Comparison of ENCODE assay signal across 1 cellular context in the genomic region with DNA sequence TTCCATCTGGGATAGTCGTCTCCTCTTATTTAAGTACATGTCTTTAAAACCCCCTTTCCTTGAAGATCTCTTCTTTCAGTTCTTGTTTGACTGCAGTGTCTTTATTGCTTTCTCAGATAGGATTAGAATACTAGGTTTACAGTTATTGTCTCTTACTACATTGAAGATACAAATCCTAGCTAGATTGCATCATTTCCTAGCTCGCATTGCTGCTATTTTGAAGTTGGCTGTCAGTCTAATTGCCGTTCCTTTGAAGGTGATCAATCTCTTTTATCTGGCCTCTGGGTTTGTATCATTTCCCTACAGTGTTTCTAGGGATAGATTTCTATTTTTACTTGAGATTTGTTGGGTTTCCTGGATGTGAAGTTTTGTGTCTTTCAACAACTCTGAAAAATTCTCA.
TF ChIP-seq lines count a peak whose summit lies in the region.

No MANE protein-coding gene starts in this region.

TF ChIP-seq in K562, 482 proteins besides CTCF, POLR2A, EP300 and RAD21:
- TF ChIP-seq, protein P1, sequence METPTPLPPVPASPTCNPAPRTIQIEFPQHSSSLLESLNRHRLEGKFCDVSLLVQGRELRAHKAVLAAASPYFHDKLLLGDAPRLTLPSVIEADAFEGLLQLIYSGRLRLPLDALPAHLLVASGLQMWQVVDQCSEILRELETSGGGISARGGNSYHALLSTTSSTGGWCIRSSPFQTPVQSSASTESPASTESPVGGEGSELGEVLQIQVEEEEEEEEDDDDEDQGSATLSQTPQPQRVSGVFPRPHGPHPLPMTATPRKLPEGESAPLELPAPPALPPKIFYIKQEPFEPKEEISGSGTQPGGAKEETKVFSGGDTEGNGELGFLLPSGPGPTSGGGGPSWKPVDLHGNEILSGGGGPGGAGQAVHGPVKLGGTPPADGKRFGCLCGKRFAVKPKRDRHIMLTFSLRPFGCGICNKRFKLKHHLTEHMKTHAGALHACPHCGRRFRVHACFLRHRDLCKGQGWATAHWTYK (CRISPR knock-in tag; IDR thresholded peaks at IDR 0.05), result no peak
- TF ChIP-seq NRF1 (conservative IDR thresholded peaks at IDR 0.05 in 1 of 2, IDR thresholded peaks at IDR 0.05 in 1 of 2), result no peak
- TF ChIP-seq, protein P2, sequence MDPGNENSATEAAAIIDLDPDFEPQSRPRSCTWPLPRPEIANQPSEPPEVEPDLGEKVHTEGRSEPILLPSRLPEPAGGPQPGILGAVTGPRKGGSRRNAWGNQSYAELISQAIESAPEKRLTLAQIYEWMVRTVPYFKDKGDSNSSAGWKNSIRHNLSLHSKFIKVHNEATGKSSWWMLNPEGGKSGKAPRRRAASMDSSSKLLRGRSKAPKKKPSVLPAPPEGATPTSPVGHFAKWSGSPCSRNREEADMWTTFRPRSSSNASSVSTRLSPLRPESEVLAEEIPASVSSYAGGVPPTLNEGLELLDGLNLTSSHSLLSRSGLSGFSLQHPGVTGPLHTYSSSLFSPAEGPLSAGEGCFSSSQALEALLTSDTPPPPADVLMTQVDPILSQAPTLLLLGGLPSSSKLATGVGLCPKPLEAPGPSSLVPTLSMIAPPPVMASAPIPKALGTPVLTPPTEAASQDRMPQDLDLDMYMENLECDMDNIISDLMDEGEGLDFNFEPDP (CRISPR knock-in tag; IDR thresholded peaks at IDR 0.05), result no peak
- TF ChIP-seq, protein P3, sequence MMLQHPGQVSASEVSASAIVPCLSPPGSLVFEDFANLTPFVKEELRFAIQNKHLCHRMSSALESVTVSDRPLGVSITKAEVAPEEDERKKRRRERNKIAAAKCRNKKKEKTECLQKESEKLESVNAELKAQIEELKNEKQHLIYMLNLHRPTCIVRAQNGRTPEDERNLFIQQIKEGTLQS (IDR thresholded peaks at IDR 0.05), result peak; percentile 64
- TF ChIP-seq, protein P3 (CRISPR knock-in tag; conservative IDR thresholded peaks at IDR 0.05), result no peak
- peak in 1 of 2 experiments; percentile 48; a peak in 1 of 4 replicates for TF ChIP-seq TRIM24 (IDR thresholded peaks at IDR 0.05)
- TF ChIP-seq MEIS2 (IDR thresholded peaks at IDR 0.05; ENCODE audit: partially characterized antibody), result peak; percentile 39
- no peak for TF ChIP-seq CBFA2T3 (IDR thresholded peaks at IDR 0.05)
- no peak for TF ChIP-seq CEBPG (CRISPR knock-in tag; IDR thresholded peaks at IDR 0.05)
- TF ChIP-seq CEBPG (tag; conservative IDR thresholded peaks at IDR 0.05 in 1 of 2, IDR thresholded peaks at IDR 0.05 in 1 of 2), result peak; percentile 75 to 83
- TF ChIP-seq, protein P4, sequence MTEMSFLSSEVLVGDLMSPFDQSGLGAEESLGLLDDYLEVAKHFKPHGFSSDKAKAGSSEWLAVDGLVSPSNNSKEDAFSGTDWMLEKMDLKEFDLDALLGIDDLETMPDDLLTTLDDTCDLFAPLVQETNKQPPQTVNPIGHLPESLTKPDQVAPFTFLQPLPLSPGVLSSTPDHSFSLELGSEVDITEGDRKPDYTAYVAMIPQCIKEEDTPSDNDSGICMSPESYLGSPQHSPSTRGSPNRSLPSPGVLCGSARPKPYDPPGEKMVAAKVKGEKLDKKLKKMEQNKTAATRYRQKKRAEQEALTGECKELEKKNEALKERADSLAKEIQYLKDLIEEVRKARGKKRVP (CRISPR knock-in tag; IDR thresholded peaks at IDR 0.05), result no peak
- no peak for TF ChIP-seq ELF2 (CRISPR knock-in tag; IDR thresholded peaks at IDR 0.05)
- no peak for TF ChIP-seq ZNF212 (CRISPR knock-in tag; IDR thresholded peaks at IDR 0.05)
- no peak for TF ChIP-seq ZNF75A (CRISPR knock-in tag; IDR thresholded peaks at IDR 0.05)
- TF ChIP-seq SMAD4 (CRISPR knock-in tag; conservative IDR thresholded peaks at IDR 0.05), result no peak
- no peak for TF ChIP-seq ZNF124 (CRISPR knock-in tag; IDR thresholded peaks at IDR 0.05)
- TF ChIP-seq, protein P5, sequence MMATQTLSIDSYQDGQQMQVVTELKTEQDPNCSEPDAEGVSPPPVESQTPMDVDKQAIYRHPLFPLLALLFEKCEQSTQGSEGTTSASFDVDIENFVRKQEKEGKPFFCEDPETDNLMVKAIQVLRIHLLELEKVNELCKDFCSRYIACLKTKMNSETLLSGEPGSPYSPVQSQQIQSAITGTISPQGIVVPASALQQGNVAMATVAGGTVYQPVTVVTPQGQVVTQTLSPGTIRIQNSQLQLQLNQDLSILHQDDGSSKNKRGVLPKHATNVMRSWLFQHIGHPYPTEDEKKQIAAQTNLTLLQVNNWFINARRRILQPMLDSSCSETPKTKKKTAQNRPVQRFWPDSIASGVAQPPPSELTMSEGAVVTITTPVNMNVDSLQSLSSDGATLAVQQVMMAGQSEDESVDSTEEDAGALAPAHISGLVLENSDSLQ (IDR thresholded peaks at IDR 0.05), result peak; percentile 42
- TF ChIP-seq ZNF561 (CRISPR knock-in tag; conservative IDR thresholded peaks at IDR 0.05), result no peak
- no peak for TF ChIP-seq U2AF1 (optimal IDR thresholded peaks at IDR 0.05; ENCODE audit: low read depth, low read length)
